In the genomic region with DNA sequence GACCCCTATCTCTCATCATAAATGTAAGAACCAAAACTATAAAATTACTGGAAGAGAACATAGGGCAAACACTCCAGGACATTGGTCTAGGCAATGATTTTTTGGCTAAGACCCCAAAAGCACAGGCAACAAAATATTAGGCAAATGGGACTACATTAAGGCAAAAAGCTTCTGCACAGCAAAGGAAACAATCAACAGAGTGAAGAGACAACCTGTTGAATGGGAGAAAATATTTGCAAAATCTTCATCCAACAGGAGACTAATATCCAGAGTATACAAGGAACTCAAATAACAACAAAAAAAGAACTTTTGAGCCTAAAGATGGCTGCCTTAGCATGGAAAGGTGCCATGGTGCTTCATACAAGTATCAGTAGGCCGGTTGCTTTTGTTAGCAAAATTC, we compare ENCODE assay signal across 37 cellular contexts.
"Had no signal": no experiment of that assay in that cellular context is flagged by ENCODE, and none has a peak within 500 bp of the region (broad histone marks: within the 10 kb centered on the region; RNA-seq: fewer than 3 reads in every experiment).

No MANE protein-coding gene starts in this region.

- ATAC-seq: activated naive CD4-positive, alpha-beta T cell treated with anti-CD3 and anti-CD28 coated beads, Interleukin-2, amount 50 U/mL, for 72 hours; activated naive CD8-positive, alpha-beta T cell treated with anti-CD3 and anti-CD28 coated beads, Interleukin-2, amount 50 U/mL, for 24 hours; activated T-cell treated with anti-CD3 and anti-CD28 coated beads, Interleukin-2, amount 50 U/mL, for 4 hours; activated T-cell treated with anti-CD3 and anti-CD28 coated beads, Interleukin-2, amount 50 U/mL, for 72 hours; activated T-helper 17 cell treated with anti-CD3 and anti-CD28 coated beads, Interleukin-2, amount 50 U/mL, for 72 hours; body of pancreas had no signal

- H3K27ac Mint-ChIP-seq: activated naive CD4-positive, alpha-beta T cell treated with anti-CD3 and anti-CD28 coated beads for 36 hours; activated naive CD4-positive, alpha-beta T cell treated with anti-CD3 and anti-CD28 coated beads, Interleukin-2, amount 10 ng/mL, durations not matched to agents 7 days and 5 days; activated naive CD4-positive, alpha-beta T cell treated with anti-CD3 and anti-CD28 coated beads, Interleukin-2, amount 50 U/mL, for 24 hours; activated naive CD4-positive, alpha-beta T cell treated with anti-CD3 and anti-CD28 coated beads, Interleukin-2, amount 50 U/mL, for 72 hours; activated naive CD8-positive, alpha-beta T cell; activated naive CD8-positive, alpha-beta T cell treated with anti-CD3 and anti-CD28 coated beads for 36 hours; activated naive CD8-positive, alpha-beta T cell treated with anti-CD3 and anti-CD28 coated beads, Interleukin-2, amount 10 ng/mL, durations not matched to agents 7 days and 5 days; activated naive CD8-positive, alpha-beta T cell treated with anti-CD3 and anti-CD28 coated beads, Interleukin-2, amount 50 U/mL, for 24 hours; activated T-cell treated with anti-CD3 and anti-CD28 coated beads, Interleukin-2, amount 50 U/mL, for 24 hours; activated T-cell treated with anti-CD3 and anti-CD28 coated beads, Interleukin-2, amount 50 U/mL, for 72 hours; activated T-helper 1 cell treated with anti-CD3 and anti-CD28 coated beads, Interleukin-12 subunit alpha, Interleukin-12 subunit beta, Interleukin-2, Interleukin-4 antibody, amounts not matched to agents 30 ng/mL and 10 ng/mL and 1 ng/mL, durations not matched to agents 14 hours and 24 hours and 36 hours; activated T-helper 17 cell treated with anti-CD3 and anti-CD28 coated beads, Interleukin-2, amount 50 U/mL, for 72 hours; activated T-helper 2 cell treated with anti-CD3 and anti-CD28 coated beads, Interferon-gamma antibody, Interleukin-2, Interleukin-4, amounts not matched to agents 10 μg/mL and 5 μg/mL and 100 μg/mL, durations not matched to agents 14 hours and 24 hours and 36 hours; brain had no signal

- H3K27ac ChIP-seq: adrenal gland, ascending aorta, body of pancreas, brain microvascular endothelial cell, breast epithelium, cardiac muscle cell had no signal

- H3K9me3 ChIP-seq: adrenal gland, ascending aorta, body of pancreas had no signal

- H3K4me3 ChIP-seq: adrenal gland, ascending aorta, body of pancreas, breast epithelium, cardiac muscle cell had no signal

- H3K4me3 Mint-ChIP-seq: activated naive CD4-positive, alpha-beta T cell treated with anti-CD3 and anti-CD28 coated beads for 36 hours; activated naive CD4-positive, alpha-beta T cell treated with anti-CD3 and anti-CD28 coated beads, Interleukin-2, amount 10 ng/mL, durations not matched to agents 7 days and 5 days; activated naive CD4-positive, alpha-beta T cell treated with anti-CD3 and anti-CD28 coated beads, Interleukin-2, amount 50 U/mL, for 24 hours; activated naive CD8-positive, alpha-beta T cell; activated naive CD8-positive, alpha-beta T cell treated with anti-CD3 and anti-CD28 coated beads for 36 hours; activated naive CD8-positive, alpha-beta T cell treated with anti-CD3 and anti-CD28 coated beads, Interleukin-2, amount 10 ng/mL, durations not matched to agents 7 days and 5 days; activated naive CD8-positive, alpha-beta T cell treated with anti-CD3 and anti-CD28 coated beads, Interleukin-2, amount 50 U/mL, for 24 hours; activated T-cell treated with anti-CD3 and anti-CD28 coated beads, Interleukin-2, amount 50 U/mL, for 24 hours; activated T-cell treated with anti-CD3 and anti-CD28 coated beads, Interleukin-2, amount 50 U/mL, for 4 hours; activated T-cell treated with anti-CD3 and anti-CD28 coated beads, Interleukin-2, amount 50 U/mL, for 72 hours; activated T-helper 1 cell treated with anti-CD3 and anti-CD28 coated beads, Interleukin-12 subunit alpha, Interleukin-12 subunit beta, Interleukin-2, Interleukin-4 antibody, amounts not matched to agents 30 ng/mL and 10 ng/mL and 1 ng/mL, durations not matched to agents 14 hours and 24 hours and 36 hours; activated T-helper 17 cell treated with anti-CD3 and anti-CD28 coated beads, Interleukin-2, amount 50 U/mL, for 72 hours; brain; central memory CD8-positive, alpha-beta T cell had no signal

- H3K27me3 Mint-ChIP-seq: activated naive CD4-positive, alpha-beta T cell treated with anti-CD3 and anti-CD28 coated beads, Interleukin-2, amount 10 ng/mL, durations not matched to agents 7 days and 5 days; activated naive CD4-positive, alpha-beta T cell treated with anti-CD3 and anti-CD28 coated beads, Interleukin-2, amount 50 U/mL, for 24 hours; activated naive CD8-positive, alpha-beta T cell; activated naive CD8-positive, alpha-beta T cell treated with anti-CD3 and anti-CD28 coated beads, Interleukin-2, amount 50 U/mL, for 24 hours; activated T-helper 17 cell treated with anti-CD3 and anti-CD28 coated beads, Interleukin-2, amount 50 U/mL, for 72 hours; central memory CD8-positive, alpha-beta T cell had no signal

- DNase-seq: activated effector memory CD4-positive, alpha-beta T cell treated with anti-CD3 and anti-CD28 coated beads, Interleukin-2, amount 50 U/mL, for 16 hours; activated effector memory CD4-positive, alpha-beta T cell treated with Interleukin-2 at 50 U/mL for 16 hours; activated gamma-delta T cell; activated gamma-delta T cell treated with Interleukin-2 at 50 U/mL for 16 hours; activated naive CD4-positive, alpha-beta T cell; activated naive CD4-positive, alpha-beta T cell treated with anti-CD3 and anti-CD28 coated beads for 36 hours; activated naive CD4-positive, alpha-beta T cell treated with anti-CD3 and anti-CD28 coated beads, Interleukin-2, amount 10 ng/mL, durations not matched to agents 7 days and 5 days; activated naive CD4-positive, alpha-beta T cell treated with anti-CD3 and anti-CD28 coated beads, Interleukin-2, amount 50 U/mL, for 16 hours; activated naive CD4-positive, alpha-beta T cell treated with Interleukin-2 at 50 U/mL for 16 hours; activated naive CD8-positive, alpha-beta T cell treated with anti-CD3 and anti-CD28 coated beads for 36 hours; activated naive CD8-positive, alpha-beta T cell treated with anti-CD3 and anti-CD28 coated beads, Interleukin-2, amount 10 ng/mL, durations not matched to agents 7 days and 5 days; activated naive CD8-positive, alpha-beta T cell treated with anti-CD3 and anti-CD28 coated beads, Interleukin-2, amount 50 U/mL, for 24 hours; activated T-cell treated with anti-CD3 and anti-CD28 coated beads, Interleukin-2, amount 50 U/mL, for 24 hours; activated T-cell treated with anti-CD3 and anti-CD28 coated beads, Interleukin-2, amount 50 U/mL, for 4 hours; activated T-cell treated with anti-CD3 and anti-CD28 coated beads, Interleukin-2, amount 50 U/mL, for 48 hours; activated T-cell treated with anti-CD3 and anti-CD28 coated beads, Interleukin-2, amount 50 U/mL, for 72 hours; adrenal gland; amniotic stem cell; amygdala; anterior cingulate cortex; aorta; body of pancreas; brain microvascular endothelial cell; caudate nucleus; central memory CD4-positive, alpha-beta T cell; cerebellar nuclear complex had no signal

- H3K9me3 Mint-ChIP-seq: activated naive CD4-positive, alpha-beta T cell treated with anti-CD3 and anti-CD28 coated beads, Interleukin-2, amount 10 ng/mL, durations not matched to agents 7 days and 5 days; activated naive CD4-positive, alpha-beta T cell treated with anti-CD3 and anti-CD28 coated beads, Interleukin-2, amount 50 U/mL, for 24 hours; activated naive CD4-positive, alpha-beta T cell treated with anti-CD3 and anti-CD28 coated beads, Interleukin-2, amount 50 U/mL, for 72 hours; activated naive CD8-positive, alpha-beta T cell treated with anti-CD3 and anti-CD28 coated beads, Interleukin-2, amount 50 U/mL, for 24 hours; activated T-cell treated with anti-CD3 and anti-CD28 coated beads, Interleukin-2, amount 50 U/mL, for 4 hours; activated T-helper 1 cell treated with anti-CD3 and anti-CD28 coated beads, Interleukin-12 subunit alpha, Interleukin-12 subunit beta, Interleukin-2, Interleukin-4 antibody, amounts not matched to agents 30 ng/mL and 10 ng/mL and 1 ng/mL, durations not matched to agents 14 hours and 24 hours and 36 hours; activated T-helper 17 cell treated with anti-CD3 and anti-CD28 coated beads, Interleukin-2, amount 50 U/mL, for 72 hours; activated T-helper 2 cell treated with anti-CD3 and anti-CD28 coated beads, Interferon-gamma antibody, Interleukin-2, Interleukin-4, amounts not matched to agents 10 μg/mL and 5 μg/mL and 100 μg/mL, durations not matched to agents 14 hours and 24 hours and 36 hours; central memory CD8-positive, alpha-beta T cell had no signal

- H3K4me1 ChIP-seq: adrenal gland, ascending aorta, body of pancreas, breast epithelium had no signal

- H3K4me1 Mint-ChIP-seq: activated naive CD4-positive, alpha-beta T cell treated with anti-CD3 and anti-CD28 coated beads, Interleukin-2, amount 50 U/mL, for 24 hours; activated naive CD8-positive, alpha-beta T cell treated with anti-CD3 and anti-CD28 coated beads for 36 hours; activated naive CD8-positive, alpha-beta T cell treated with anti-CD3 and anti-CD28 coated beads, Interleukin-2, amount 50 U/mL, for 24 hours; activated T-helper 17 cell treated with anti-CD3 and anti-CD28 coated beads, Interleukin-2, amount 50 U/mL, for 72 hours; brain; central memory CD8-positive, alpha-beta T cell had no signal

- H3K36me3 Mint-ChIP-seq: activated naive CD4-positive, alpha-beta T cell treated with anti-CD3 and anti-CD28 coated beads, Interleukin-2, amount 10 ng/mL, durations not matched to agents 7 days and 5 days; activated naive CD4-positive, alpha-beta T cell treated with anti-CD3 and anti-CD28 coated beads, Interleukin-2, amount 50 U/mL, for 24 hours; activated naive CD4-positive, alpha-beta T cell treated with anti-CD3 and anti-CD28 coated beads, Interleukin-2, amount 50 U/mL, for 72 hours; activated naive CD8-positive, alpha-beta T cell; activated naive CD8-positive, alpha-beta T cell treated with anti-CD3 and anti-CD28 coated beads for 36 hours; activated naive CD8-positive, alpha-beta T cell treated with anti-CD3 and anti-CD28 coated beads, Interleukin-2, amount 10 ng/mL, durations not matched to agents 7 days and 5 days; brain had no signal

- H3K36me3 ChIP-seq: adrenal gland, ascending aorta, brain microvascular endothelial cell, breast epithelium, cardiac muscle cell had no signal
